Comparison of ENCODE assay signal across 29 cellular contexts in the genomic region with DNA sequence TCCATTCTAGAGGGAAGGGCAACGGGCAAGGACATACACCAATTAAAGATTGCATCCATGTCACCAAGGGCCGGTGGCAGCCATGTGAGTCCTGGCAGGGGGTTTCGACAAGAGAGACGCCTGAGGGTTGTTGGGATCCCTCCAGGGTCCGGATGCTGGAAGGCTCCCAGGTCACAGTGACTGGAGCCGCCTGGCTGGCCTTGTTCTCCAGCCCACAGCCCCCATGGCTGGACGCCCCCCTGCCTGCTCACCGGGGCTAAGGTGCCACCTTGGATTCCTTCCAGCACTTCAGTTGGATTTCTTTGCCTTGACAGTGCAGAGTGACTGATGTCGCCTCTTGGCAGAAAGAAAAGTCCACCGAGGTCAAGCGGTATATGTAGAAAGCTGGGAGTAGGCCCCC. TPM values are rescaled to one million over a fixed set of nuclear protein-coding genes. Genes with fewer than 3 reads are reported as not detected.
"Had no signal": no experiment of that assay in that cellular context is flagged by ENCODE, and none has a peak within 500 bp of the region (broad histone marks: within the 10 kb centered on the region; RNA-seq: fewer than 3 reads in every experiment).

No MANE protein-coding gene starts in this region.

- H3K36me3 Mint-ChIP-seq: immature natural killer cell; naive thymus-derived CD8-positive, alpha-beta T cell; type B pancreatic cell had no signal

- H3K36me3 ChIP-seq: left lung, lower lobe of right lung, neutrophil, stomach, tibial nerve, uterus had no signal

- DNase-seq: hypothalamus; immature natural killer cell; kidney; left colon; lower lobe of right lung; mammary epithelial cell; mesenchymal stem cell; naive thymus-derived CD8-positive, alpha-beta T cell; occipital lobe; psoas muscle; right lobe of liver; stimulated activated CD4-positive, alpha-beta T cell treated with anti-CD3 and anti-CD28 coated beads, Interleukin-1b, Interleukin-23, amount 100 ng/mL, for 48 hours; stimulated activated CD4-positive, alpha-beta T cell treated with anti-CD3 and anti-CD28 coated beads, Interleukin-2, amount 100 ng/mL, for 48 hours; stimulated activated CD4-positive, alpha-beta T cell treated with anti-CD3 and anti-CD28 coated beads, Interleukin-4, amount 100 ng/mL, for 4 hours; stimulated activated CD8-positive, alpha-beta memory T cell treated with anti-CD3 and anti-CD28 coated beads, Interleukin-4, amount 100 ng/mL, for 48 hours; stimulated activated naive B cell treated with anti-CD40 and anti-IgM and Interleukin-4, amounts not matched to agents 10 μg/mL and 1 μg/mL and 100 μg/mL, for 72 hours; stimulated activated naive CD8-positive, alpha-beta T cell treated with anti-CD3 and anti-CD28 coated beads, Interleukin-15, Interleukin-2, amounts not matched to agents 100 U/mL and 50 U/mL, for 24 hours; stomach; testis; uterus had no signal

- H3K9me3 Mint-ChIP-seq: nephron, type B pancreatic cell had no signal

- H3K27ac Mint-ChIP-seq: immature natural killer cell; nephron; stimulated activated naive B cell treated with anti-CD40 and anti-IgM and Interleukin-4, amounts not matched to agents 10 μg/mL and 1 μg/mL and 100 μg/mL, for 72 hours; type B pancreatic cell had no signal

- H3K4me3 Mint-ChIP-seq: immature natural killer cell; naive thymus-derived CD8-positive, alpha-beta T cell; nephron; neural crest cell; stimulated activated naive B cell treated with anti-CD40 and anti-IgM and Interleukin-4, amounts not matched to agents 10 μg/mL and 1 μg/mL and 100 μg/mL, for 72 hours; type B pancreatic cell had no signal

- H3K4me1 ChIP-seq: left lung, lower lobe of right lung, psoas muscle, right lobe of liver, stomach, tibial nerve, uterus had no signal

- H3K4me3 ChIP-seq: left lung, lower lobe of right lung, psoas muscle, right lobe of liver, smooth muscle cell, stomach, testis, tibial nerve, uterus had no signal

- ATAC-seq: left colon; left lung; lower lobe of right lung; naive thymus-derived CD8-positive, alpha-beta T cell; psoas muscle; right lobe of liver; stimulated activated naive B cell treated with anti-CD40 and anti-IgM and Interleukin-4, amounts not matched to agents 10 μg/mL and 1 μg/mL and 100 μg/mL, for 72 hours; stimulated activated naive CD8-positive, alpha-beta T cell treated with anti-CD3 and anti-CD28 coated beads, Interleukin-15, Interleukin-2, amounts not matched to agents 100 U/mL and 50 U/mL, for 24 hours had no signal

- H3K9me3 ChIP-seq: left lung, lower lobe of right lung, neutrophil, psoas muscle, right lobe of liver, stomach, testis, tibial nerve, uterus had no signal

- H3K4me1 Mint-ChIP-seq: immature natural killer cell; nephron; neural crest cell; stimulated activated naive B cell treated with anti-CD40 and anti-IgM and Interleukin-4, amounts not matched to agents 10 μg/mL and 1 μg/mL and 100 μg/mL, for 72 hours had no signal

- H3K27ac ChIP-seq: left lung, lower lobe of right lung, neutrophil, parathyroid adenoma, psoas muscle, right lobe of liver, stomach, testis, tibial nerve had no signal

- H3K27me3 ChIP-seq: right lobe of liver, testis, tibial nerve, uterus had no signal

RNA-seq across cellular contexts. Expression of a gene that starts 42.6 kb away (rescaled TPM):
- total RNA-seq: naive thymus-derived CD8-positive, alpha-beta T cell; neural crest cell; osteocyte had no signal
